Comparison of ENCODE assay signal across 35 cellular contexts in genomic region chrX:24093746-24094145, GRCh38. TPM values are rescaled to one million over a fixed set of nuclear protein-coding genes. Genes with fewer than 3 reads are reported as not detected.
DNase-seq lines count a peak whose midpoint lies in the region; ATAC-seq and TF ChIP-seq lines count a peak whose summit lies in the region.
"Had no signal": no experiment of that assay in that cellular context is flagged by ENCODE, and none has a peak within 500 bp of the region (broad histone marks: within the 10 kb centered on the region; RNA-seq: fewer than 3 reads in every experiment).

No MANE protein-coding gene starts in this region.

- H3K9me3 Mint-ChIP-seq in WTC11, result no peaks in the 10 kb centered on the region
- H3K9me3 Mint-ChIP-seq: CD4-positive, alpha-beta memory T cell; CD4-positive, alpha-beta T cell; CD4-positive, CD25-positive, alpha-beta regulatory T cell; CD8-positive, alpha-beta memory T cell; CD8-positive, alpha-beta T cell had no signal

- no peaks in the 10 kb centered on the region for H3K27me3 ChIP-seq in trophoblast cell (ENCODE audit: insufficient read depth, low read length)
- no peaks in the 10 kb centered on the region for H3K27me3 ChIP-seq in GM23248 (replicated peaks; ENCODE audit: insufficient read depth)
- H3K27me3 ChIP-seq: BE2C; BLaER1; BLaER1 treated with 17β-estradiol and CSF1 and Interleukin-3, amounts not matched to agents 10 nM and 100 nM had no signal

- no peak overlapping the region for H3K9ac ChIP-seq in trophoblast cell (ENCODE audit: low read length)
- no peak overlapping the region for H3K9ac ChIP-seq in GM23248
- H3K9ac ChIP-seq: BLaER1; BLaER1 treated with 17β-estradiol and CSF1 and Interleukin-3, amounts not matched to agents 10 nM and 100 nM had no signal

- no peak overlapping the region for H3K18ac ChIP-seq in trophoblast cell (ENCODE audit: low read length)

- no CpG with 5 or more reads among the region's 12 CpGs for WGBS in trophoblast cell (ENCODE audit: extremely low coverage, insufficient coverage, insufficient read length)
- 91 to 98% methylated on average over 10 to 12 of the region's 12 CpGs for WGBS in GM23248 (ENCODE audit: low coverage in 1 of 2, low lambda C conversion rate in 2 of 2, missing lambda C conversion rate in 2 of 2), 2 experiments

- H3K4ac ChIP-seq in trophoblast cell (ENCODE audit: low read depth, low read length), result no peak overlapping the region

- no peaks in the 10 kb centered on the region for H3F3A ChIP-seq in GM23248 (ENCODE audit: insufficient read depth)

- in situ Hi-C loops in GM23248 (cut with MboI), result loop anchor here (25.0 kb wide), 1 partner anchor 144 kb away; no protein-coding TSS in a partner anchor

- H3K36me3 Mint-ChIP-seq in WTC11, result no peaks in the 10 kb centered on the region
- H3K36me3 Mint-ChIP-seq: CD14-positive monocyte; CD4-positive, alpha-beta memory T cell; CD8-positive, alpha-beta memory T cell; CD8-positive, alpha-beta T cell had no signal

- H3K4me1 ChIP-seq in trophoblast cell (ENCODE audit: control insufficient read depth in 1 of 2, insufficient read depth in 2 of 2, low read length in 2 of 2) (no peaks in the 10 kb centered on the region), GM23248 (ENCODE audit: insufficient read depth) (no peaks in the 10 kb centered on the region)
- H3K4me1 ChIP-seq: BE2C; BLaER1; BLaER1 treated with 17β-estradiol and CSF1 and Interleukin-3, amounts not matched to agents 10 nM and 100 nM; Caco-2 had no signal

- H4K20me1 ChIP-seq in GM23248 (ENCODE audit: insufficient read depth), result no peaks in the 10 kb centered on the region
- H4K20me1 ChIP-seq: BLaER1; BLaER1 treated with 17β-estradiol and CSF1 and Interleukin-3, amounts not matched to agents 10 nM and 100 nM had no signal

- H3K79me2 ChIP-seq in trophoblast cell (ENCODE audit: control insufficient read depth, insufficient read depth, low read length, poor library complexity) (no peaks in the 10 kb centered on the region), GM23248 (ENCODE audit: insufficient read depth) (no peaks in the 10 kb centered on the region)

- H3K4me3 Mint-ChIP-seq in WTC11, result no peak overlapping the region
- H3K4me3 Mint-ChIP-seq: B cell; CD14-positive monocyte; CD4-positive, alpha-beta memory T cell; CD4-positive, alpha-beta T cell; CD4-positive, CD25-positive, alpha-beta regulatory T cell; CD8-positive, alpha-beta memory T cell; CD8-positive, alpha-beta T cell had no signal

- POLR2A ChIA-PET in WTC11 (lab: Charles Lee), result no interaction called here

- H3K4me3 ChIP-seq in fibroblast of villous mesenchyme (ENCODE audit: low read depth, low read length), result no peak overlapping the region
- H3K4me3 ChIP-seq in trophoblast cell (ENCODE audit: low read depth, low read length), result no peak overlapping the region
- H3K4me3 ChIP-seq in GM23248, result no peak overlapping the region
- H3K4me3 ChIP-seq: A549; BLaER1; BLaER1 treated with 17β-estradiol and CSF1 and Interleukin-3, amounts not matched to agents 10 nM and 100 nM had no signal

- H3K79me1 ChIP-seq in trophoblast cell (ENCODE audit: low read length), result no peaks in the 10 kb centered on the region

- no peak overlapping the region for H3K23ac ChIP-seq in trophoblast cell (ENCODE audit: low read length)

- H3K4me2 ChIP-seq in trophoblast cell (ENCODE audit: low read length) (no peak overlapping the region), GM23248 (ENCODE audit: unreplicated experiment) (no peak overlapping the region)
- H3K4me2 ChIP-seq: A549; BLaER1; BLaER1 treated with 17β-estradiol and CSF1 and Interleukin-3, amounts not matched to agents 10 nM and 100 nM had no signal

- H3K27ac Mint-ChIP-seq in WTC11, result no peak overlapping the region
- H3K27ac Mint-ChIP-seq: B cell; CD14-positive monocyte; CD4-positive, alpha-beta memory T cell; CD4-positive, alpha-beta T cell; CD4-positive, CD25-positive, alpha-beta regulatory T cell; CD8-positive, alpha-beta memory T cell; CD8-positive, alpha-beta T cell had no signal

- H4K12ac ChIP-seq in trophoblast cell (ENCODE audit: low read depth, low read length), result no peak overlapping the region

- H3K36me3 ChIP-seq in trophoblast cell (ENCODE audit: control insufficient read depth in 1 of 2, insufficient read depth in 2 of 2, low read length in 2 of 2), result no peaks in the 10 kb centered on the region
- H3K36me3 ChIP-seq in GM23248 (ENCODE audit: low read depth), result no peaks in the 10 kb centered on the region
- H3K36me3 ChIP-seq: BE2C, BLaER1 had no signal

- no peak overlapping the region for H4K91ac ChIP-seq in trophoblast cell (ENCODE audit: low read depth, low read length)

- DNase-seq in ELF-1 (ENCODE audit: low read depth, low spot score) (peak; percentile 34), WTC11 (ENCODE audit: low spot score) (peak; percentile 9), fibroblast of villous mesenchyme (ENCODE audit: low read depth) (no peak), trophoblast cell (peak; percentile 23 to 56), NCI-H69 (lab: John Stamatoyannopoulos, UW) (no peak), GM23248 (no peak), CD1c-positive myeloid dendritic cell (ENCODE audit: extremely low spot score) (no peak)
- DNase-seq in activated CD4-positive, alpha-beta T cell treated with anti-CD3 and anti-CD28 coated beads for 48 hours, result no peak
- DNase-seq: 8988T; ACHN; AML-193; BE2C; C1 segment of cervical spinal cord; Caco-2; Calu3; CD4-positive, alpha-beta memory T cell; CD4-positive, alpha-beta T cell; CD4-positive, CD25-positive, alpha-beta regulatory T cell; CD8-positive, alpha-beta memory T cell; CD8-positive, alpha-beta T cell; COR-L47; DMS 273 treated with DMSO at 0.1 percent for 48 hours; DMS153; DMS53; DMS79; DMS79 treated with DMSO at 0.1 percent for 48 hours; DND-41; EL had no signal

- no peak for TF ChIP-seq CTCF in WTC11 (IDR thresholded peaks at IDR 0.05)
- TF ChIP-seq CTCF in fibroblast of villous mesenchyme (IDR thresholded peaks at IDR 0.05; ENCODE audit: insufficient read depth, low read depth, low read length), result peak; percentile 14

- H2BK5ac ChIP-seq in trophoblast cell (ENCODE audit: low read depth, low read length, poor library complexity), result no peak overlapping the region

- ATAC-seq in WTC11, result no peak
- ATAC-seq: CD8-positive, alpha-beta T cell had no signal

- no peak overlapping the region for H2BK12ac ChIP-seq in trophoblast cell (ENCODE audit: low read length)

- H3K27ac ChIP-seq in trophoblast cell (ENCODE audit: low read depth, low read length) (no peak overlapping the region), GM23248 (no peak overlapping the region)
- H3K27ac ChIP-seq: 22Rv1; A549; BLaER1; BLaER1 treated with 17β-estradiol and CSF1 and Interleukin-3, amounts not matched to agents 10 nM and 100 nM; C4-2B had no signal

- no peak overlapping the region for H2BK120ac ChIP-seq in trophoblast cell (ENCODE audit: insufficient read depth, low read length, poor library complexity)

- no peak overlapping the region for H3K14ac ChIP-seq in trophoblast cell (ENCODE audit: low read length)

- CTCF ChIA-PET in WTC11 (lab: Charles Lee), result no interaction called here

- H3K27me3 Mint-ChIP-seq in WTC11 (ENCODE audit: low read depth), result no peaks in the 10 kb centered on the region
- H3K27me3 Mint-ChIP-seq: B cell; CD4-positive, alpha-beta memory T cell; CD4-positive, alpha-beta T cell; CD4-positive, CD25-positive, alpha-beta regulatory T cell; CD8-positive, alpha-beta memory T cell had no signal

- no peak overlapping the region for H4K8ac ChIP-seq in trophoblast cell (ENCODE audit: low read depth, low read length)

- H2AFZ ChIP-seq in trophoblast cell (ENCODE audit: insufficient read depth, low read length, poor library complexity) (no peak overlapping the region), GM23248 (no peak overlapping the region)

- H3K9me3 ChIP-seq in trophoblast cell (ENCODE audit: insufficient read depth, low read depth, low read length) (no peaks in the 10 kb centered on the region), GM23248 (ENCODE audit: low read depth) (no peaks in the 10 kb centered on the region)
- H3K9me3 ChIP-seq: A549; BE2C; BLaER1; BLaER1 treated with 17β-estradiol and CSF1 and Interleukin-3, amounts not matched to agents 10 nM and 100 nM; Caco-2 had no signal

- H3K4me1 Mint-ChIP-seq in WTC11, result peaks cover 13% of the 10 kb centered on the region
- H3K4me1 Mint-ChIP-seq: B cell; CD14-positive monocyte; CD4-positive, alpha-beta memory T cell; CD4-positive, CD25-positive, alpha-beta regulatory T cell; CD8-positive, alpha-beta memory T cell had no signal

- no peaks in the 10 kb centered on the region for H3K9me2 ChIP-seq in GM23248 (ENCODE audit: insufficient read depth)

- no peak overlapping the region for H2AK5ac ChIP-seq in trophoblast cell (ENCODE audit: low read length)

TF ChIP-seq in WTC11, 78 proteins besides CTCF, POLR2A, EP300 and RAD21 (continues in another document):
- TF ChIP-seq, protein P1, sequence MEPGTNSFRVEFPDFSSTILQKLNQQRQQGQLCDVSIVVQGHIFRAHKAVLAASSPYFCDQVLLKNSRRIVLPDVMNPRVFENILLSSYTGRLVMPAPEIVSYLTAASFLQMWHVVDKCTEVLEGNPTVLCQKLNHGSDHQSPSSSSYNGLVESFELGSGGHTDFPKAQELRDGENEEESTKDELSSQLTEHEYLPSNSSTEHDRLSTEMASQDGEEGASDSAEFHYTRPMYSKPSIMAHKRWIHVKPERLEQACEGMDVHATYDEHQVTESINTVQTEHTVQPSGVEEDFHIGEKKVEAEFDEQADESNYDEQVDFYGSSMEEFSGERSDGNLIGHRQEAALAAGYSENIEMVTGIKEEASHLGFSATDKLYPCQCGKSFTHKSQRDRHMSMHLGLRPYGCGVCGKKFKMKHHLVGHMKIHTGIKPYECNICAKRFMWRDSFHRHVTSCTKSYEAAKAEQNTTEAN (CRISPR knock-in tag; IDR thresholded peaks at IDR 0.05), result no peak
- TF ChIP-seq, protein P2, sequence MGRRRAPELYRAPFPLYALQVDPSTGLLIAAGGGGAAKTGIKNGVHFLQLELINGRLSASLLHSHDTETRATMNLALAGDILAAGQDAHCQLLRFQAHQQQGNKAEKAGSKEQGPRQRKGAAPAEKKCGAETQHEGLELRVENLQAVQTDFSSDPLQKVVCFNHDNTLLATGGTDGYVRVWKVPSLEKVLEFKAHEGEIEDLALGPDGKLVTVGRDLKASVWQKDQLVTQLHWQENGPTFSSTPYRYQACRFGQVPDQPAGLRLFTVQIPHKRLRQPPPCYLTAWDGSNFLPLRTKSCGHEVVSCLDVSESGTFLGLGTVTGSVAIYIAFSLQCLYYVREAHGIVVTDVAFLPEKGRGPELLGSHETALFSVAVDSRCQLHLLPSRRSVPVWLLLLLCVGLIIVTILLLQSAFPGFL (CRISPR knock-in tag; IDR thresholded peaks at IDR 0.05; ENCODE audit: borderline replicate concordance), result no peak
- TF ChIP-seq CREM (CRISPR knock-in tag; IDR thresholded peaks at IDR 0.05), result no peak

RNA-seq across cellular contexts. Expression of gene EIF2S3, which starts 39.0 kb away (rescaled TPM):
- total RNA-seq in WTC11 (2021), result 251 to 299 TPM (median 264 TPM) in 3 replicates
- 256 and 355 TPM in 2 replicates for total RNA-seq in fibroblast of villous mesenchyme
- polyA plus RNA-seq in trophoblast cell (2013), result 110 and 112 TPM in 2 replicates
- total RNA-seq in GM23248 (2014; rRNA removed; shearing (Covaris generic)), result 163 and 190 TPM in 2 replicates
- 57.2 and 57.9 TPM in 2 replicates for polyA plus RNA-seq in GM23248 (2016; fragmentation: Nextera tagmentation; extraction: Ambion mirVana)

RNA-seq across cellular contexts. Expression of gene ZFX, which starts 55.8 kb away (rescaled TPM):
- total RNA-seq in WTC11 (2021) (19.3 to 24.3 TPM (median 23.4 TPM) in 3 replicates), fibroblast of villous mesenchyme (66.4 and 82.5 TPM in 2 replicates)
- 10.5 and 12.0 TPM in 2 replicates for polyA plus RNA-seq in trophoblast cell (2013)
- 24.1 and 26.7 TPM in 2 replicates for total RNA-seq in GM23248 (2014; rRNA removed; shearing (Covaris generic))
- polyA plus RNA-seq in GM23248 (2016; fragmentation: Nextera tagmentation; extraction: Ambion mirVana), result 16.7 and 19.6 TPM in 2 replicates

Comparison
In these comparisons a context has a peak if more than half of its experiments do, and no peak if none do; other contexts are left out.
1. DNase-seq: peak in ELF-1 (single experiment), WTC11 (single experiment) and trophoblast cell (2 of 2); none in fibroblast of villous mesenchyme (single experiment), NCI-H69 (single experiment), GM23248 (single experiment), CD1c-positive myeloid dendritic cell (single experiment) and activated CD4-positive, alpha-beta T cell treated with anti-CD3 and anti-CD28 coated beads for 48 hours (single experiment).